In the genomic region with DNA sequence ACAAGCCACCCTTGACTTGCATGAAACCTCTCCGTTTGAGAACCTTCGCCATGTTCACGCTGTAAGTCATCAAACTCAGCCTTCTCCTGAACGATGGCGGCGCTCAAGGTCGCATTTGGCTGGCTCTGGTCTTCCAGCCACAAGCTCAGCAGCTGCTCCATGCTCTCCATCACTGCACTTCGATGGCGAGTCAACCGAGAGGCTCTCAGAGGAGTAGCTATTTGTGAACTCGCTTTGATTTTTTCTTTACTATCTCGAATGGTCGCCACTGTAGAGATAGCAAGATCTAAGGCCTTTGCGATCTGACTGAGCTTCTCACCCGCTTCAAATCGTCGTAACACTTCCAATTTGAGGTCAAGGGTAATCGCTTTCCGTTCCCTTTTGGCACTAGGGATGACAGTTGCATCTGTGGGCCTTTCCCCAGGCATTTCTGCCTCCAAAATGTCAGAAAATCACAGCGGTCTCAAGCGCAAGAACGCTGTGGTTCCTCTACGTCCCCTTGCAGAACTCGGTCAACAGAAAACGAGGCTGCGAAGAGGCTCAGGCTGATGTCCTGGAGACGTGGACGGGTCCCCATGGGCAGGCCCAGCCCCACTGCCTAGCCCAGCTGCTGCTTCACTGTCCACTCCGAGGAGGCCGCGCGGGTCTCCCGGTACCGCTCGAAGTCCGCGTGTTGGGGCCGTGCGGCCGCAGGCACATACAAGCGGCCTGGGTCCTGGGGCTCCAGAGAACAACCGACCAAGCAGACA, we compare ENCODE assay signal across 8 cellular contexts. TPM values are rescaled to one million over a fixed set of nuclear protein-coding genes. Genes with fewer than 3 reads are reported as not detected.
DNase-seq lines count a peak whose midpoint lies in the region; ATAC-seq, FAIRE-seq and TF ChIP-seq lines count a peak whose summit lies in the region.

No MANE protein-coding gene starts in this region.

- CTCF ChIA-PET in CD4-positive, alpha-beta memory T cell (lab: Charles Lee; ENCODE audit: partially characterized antibody): interaction anchor here (1.3 to 1.5 kb wide), 3 partner anchors 41 to 266 kb away, joined by 3 read pairs; no protein-coding TSS in a partner anchor

- H3K4me1 Mint-ChIP-seq in CD4-positive, alpha-beta memory T cell: peaks cover 20 to 44% (median 33%) of the 10 kb centered on the region in 4 donors

- peak overlapping the region; percentile 75 to 99 (median 98) for H3K4me3 Mint-ChIP-seq in CD4-positive, alpha-beta memory T cell

- peak overlapping the region; percentile 91 to 92 for H3K4me3 ChIP-seq in CD4-positive, alpha-beta memory T cell (ENCODE audit: low read length in 2 of 2)
- H3K4me3 ChIP-seq in adipocyte (ENCODE audit: low read length) (peak overlapping the region; percentile 92), keratinocyte (ENCODE audit: control insufficient read depth in 2 of 3, extremely low read depth in 1 of 3, insufficient read depth in 2 of 3, low read depth in 1 of 3, low read length in 3 of 3) (peak overlapping the region; percentile 54 to 91 (median 85))

- dilution Hi-C loops in keratinocyte (cut with MboI; ENCODE audit: extremely low pct_ligation_motif_present, low sequenced_read_pairs): no loop called here

- FAIRE-seq in keratinocyte (lab: Jason Lieb, UNC): no peak
- no peak for FAIRE-seq in GM12891 (lab: Jason Lieb, UNC)

- H3K36me3 ChIP-seq in CD4-positive, alpha-beta memory T cell (ENCODE audit: insufficient read depth, low read length): no peaks in the 10 kb centered on the region
- H3K36me3 ChIP-seq in adipocyte (ENCODE audit: control insufficient read depth, insufficient read depth, low read length, severe bottlenecking) (peaks cover 3% of the 10 kb centered on the region), keratinocyte (ENCODE audit: control insufficient read depth in 2 of 2, extremely low read depth in 1 of 2, insufficient read depth in 2 of 2, low read length in 2 of 2) (peaks cover 2 to 8% of the 10 kb centered on the region in 2 experiments)

- POLR2A ChIA-PET in CD4-positive, alpha-beta memory T cell (lab: Charles Lee; ENCODE audit: partially characterized antibody): interaction anchor here (0.9 to 2.8 kb wide), 6 partner anchors 11 to 271 kb away, joined by 3 to 8 read pairs (median 5); a partner anchor contains a TSS

- intact Hi-C loops in CD4-positive, alpha-beta memory T cell (cut with micrococcal nuclease): loop anchor here (1.0 kb wide), 1 partner anchor 23 kb away; a partner anchor contains a TSS

- H3K27ac ChIP-seq in CD4-positive, alpha-beta memory T cell (ENCODE audit: low read depth, low read length): peak overlapping the region; percentile 78
- H3K27ac ChIP-seq in keratinocyte (ENCODE audit: control insufficient read depth, insufficient read depth, low read length) (peak overlapping the region; percentile 82), temporal lobe (ENCODE audit: low read depth, low read length) (peak overlapping the region; percentile 73)

- no peaks in the 10 kb centered on the region for H3K9me3 ChIP-seq in CD4-positive, alpha-beta memory T cell (ENCODE audit: control insufficient read depth in 1 of 2, low read length in 2 of 2)
- H3K9me3 ChIP-seq in adipocyte (ENCODE audit: control insufficient read depth, low read length): no peaks in the 10 kb centered on the region
- H3K9me3 ChIP-seq in keratinocyte (ENCODE audit: control insufficient read depth, low read depth, low read length): peaks cover 2% of the 10 kb centered on the region

- peaks cover 40% of the 10 kb centered on the region for H3K4me1 ChIP-seq in CD4-positive, alpha-beta memory T cell (ENCODE audit: insufficient read depth, low read length)
- H3K4me1 ChIP-seq in adipocyte (ENCODE audit: control insufficient read depth, insufficient read depth, low read length) (peaks cover 28% of the 10 kb centered on the region), keratinocyte (ENCODE audit: control insufficient read depth, extremely low read depth, insufficient read depth, low read length) (peaks cover 18% of the 10 kb centered on the region)

- H3K27me3 Mint-ChIP-seq in CD4-positive, alpha-beta memory T cell: no peaks in the 10 kb centered on the region

- no peak for TF ChIP-seq POLR2A in GM12891 (IDR thresholded peaks at IDR 0.05; ENCODE audit: low read depth, low read length)

- no peak for TF ChIP-seq CTCF in keratinocyte (optimal IDR thresholded peaks at IDR 0.05 in 1 of 3, IDR thresholded peaks at IDR 0.05 in 1 of 3, conservative IDR thresholded peaks at IDR 0.05 in 1 of 3; ENCODE audit: extremely low read depth in 1 of 3, insufficient read depth in 2 of 3, low read length in 3 of 3)

- peaks cover 0 to 2% (median 0%) of the 10 kb centered on the region in 8 donors for H3K9me3 Mint-ChIP-seq in CD4-positive, alpha-beta memory T cell

- peak overlapping the region; percentile 44 to 90 (median 75) for H3K27ac Mint-ChIP-seq in CD4-positive, alpha-beta memory T cell

- no peaks in the 10 kb centered on the region for H4K20me1 ChIP-seq in keratinocyte (ENCODE audit: control insufficient read depth, extremely low read depth, insufficient read depth, low read length)

- DNase-seq in CD4-positive, alpha-beta memory T cell: no peak
- DNase-seq in adipocyte (ENCODE audit: low read depth) (no peak), keratinocyte (ENCODE audit: low read depth, low spot score) (no peak), GM12891 (ENCODE audit: insufficient read length, low spot score) (no peak), NCI-H524 (lab: John Stamatoyannopoulos, UW) (no peak)
- no peak for DNase-seq in stimulated activated CD4-positive, alpha-beta T cell treated with anti-CD3 and anti-CD28 coated beads, Interleukin-2, amount 100 ng/mL, for 48 hours

- peak overlapping the region; percentile 87 for H2AFZ ChIP-seq in keratinocyte (ENCODE audit: control insufficient read depth, low read length)

- peak overlapping the region; percentile 93 for H3K4me2 ChIP-seq in keratinocyte (ENCODE audit: control insufficient read depth, extremely low read depth, insufficient read depth, low read depth, low read length)

- peak; percentile 3 for ATAC-seq in HG03039 (IDR thresholded peaks at IDR 0.05; ENCODE audit: unreplicated experiment)

- H3K79me2 ChIP-seq in keratinocyte (ENCODE audit: control insufficient read depth, insufficient read depth, low read length): peaks cover 41% of the 10 kb centered on the region

- H3K9ac ChIP-seq in adipocyte (ENCODE audit: low read length) (peak overlapping the region; percentile 93), keratinocyte (ENCODE audit: control insufficient read depth, extremely low read depth, insufficient read depth, low read length) (peak overlapping the region; percentile 87)

- H3K9me1 ChIP-seq in keratinocyte (ENCODE audit: control insufficient read depth, extremely low read depth, insufficient read depth, low read length): no peaks in the 10 kb centered on the region

- no peaks in the 10 kb centered on the region for H3K27me3 ChIP-seq in CD4-positive, alpha-beta memory T cell (ENCODE audit: insufficient read depth, low read length)
- H3K27me3 ChIP-seq in adipocyte (replicated peaks; ENCODE audit: control insufficient read depth, insufficient read depth, low read length) (no peaks in the 10 kb centered on the region), keratinocyte (ENCODE audit: control insufficient read depth, extremely low read depth, insufficient read depth, low read length) (no peaks in the 10 kb centered on the region)

- H3K36me3 Mint-ChIP-seq in CD4-positive, alpha-beta memory T cell: peaks cover 0 to 6% of the 10 kb centered on the region in 2 donors

RNA-seq across cellular contexts. Expression of a gene that starts 23.1 kb away (rescaled TPM):
- 10 to 100 TPM; 45.5 to 46.0 TPM for total RNA-seq in CD4-positive, alpha-beta memory T cell
- polyA plus RNA-seq in CD4-positive, alpha-beta memory T cell: 10 to 100 TPM; 30.7 to 40.6 TPM
- polyA plus RNA-seq in keratinocyte: 74.2 to 115 TPM (median 86.4 TPM) in 3 replicates
- 57.3 TPM for polyA plus RNA-seq in keratinocyte (2011; ENCODE audit: low read depth)
- polyA plus RNA-seq in keratinocyte (2011; cell fraction: cytosol; rRNA removed): 58.4 and 103 TPM in 2 replicates
- 162 and 165 TPM in 2 replicates for polyA plus RNA-seq in keratinocyte (2011; cell fraction: nucleus; rRNA removed)
- 47.8 and 84.1 TPM in 2 replicates for polyA plus RNA-seq in keratinocyte (2012; ENCODE audit: low replicate concordance)
- 90.7 to 97.3 TPM (median 90.8 TPM) in 3 replicates for polyA minus RNA-seq in keratinocyte
- polyA minus RNA-seq in keratinocyte (2011; cell fraction: cytosol; rRNA and poly(A)+ RNA removed): 69.4 TPM
- 46.8 and 54.3 TPM in 2 replicates for polyA minus RNA-seq in keratinocyte (2011; cell fraction: nucleus; rRNA and poly(A)+ RNA removed)
- 49.9 TPM for total RNA-seq in temporal lobe
- 22.5 TPM for polyA plus RNA-seq in GM12891 (2012; ENCODE audit: low read depth, missing spikeins)

RNA-seq across cellular contexts. Expression of a gene that starts 47.6 kb away (rescaled TPM):
- under 1 TPM; 0.61 to 0.73 TPM for total RNA-seq in CD4-positive, alpha-beta memory T cell
- polyA plus RNA-seq in CD4-positive, alpha-beta memory T cell: 1 to 10 TPM; 1.2 to 3.7 TPM
- polyA plus RNA-seq in keratinocyte: 1.7 to 4.2 TPM (median 4.1 TPM) in 3 replicates
- 1.8 TPM for polyA plus RNA-seq in keratinocyte (2011; ENCODE audit: low read depth)
- polyA plus RNA-seq in keratinocyte (2011; cell fraction: cytosol; rRNA removed): 6.7 and 9.7 TPM in 2 replicates
- polyA plus RNA-seq in keratinocyte (2011; cell fraction: nucleus; rRNA removed): 3.6 and 4.1 TPM in 2 replicates
- polyA plus RNA-seq in keratinocyte (2012; ENCODE audit: low replicate concordance): 4.0 and 8.3 TPM in 2 replicates
- polyA minus RNA-seq in keratinocyte: 3.3 to 4.2 TPM (median 3.7 TPM) in 3 replicates
- polyA minus RNA-seq in keratinocyte (2011; cell fraction: cytosol; rRNA and poly(A)+ RNA removed): 10.0 TPM
- polyA minus RNA-seq in keratinocyte (2011; cell fraction: nucleus; rRNA and poly(A)+ RNA removed): 2.4 and 2.8 TPM in 2 replicates
- 12.8 TPM for total RNA-seq in temporal lobe
- polyA plus RNA-seq in GM12891 (2012; ENCODE audit: low read depth, missing spikeins): 5.0 TPM

RNA-seq across cellular contexts. Expression of a gene that starts 48.5 kb away (rescaled TPM):
- total RNA-seq in CD4-positive, alpha-beta memory T cell: under 1 TPM in 1 of 2 experiments, not detected in 1; 0.73 TPM
- not detected for polyA plus RNA-seq in CD4-positive, alpha-beta memory T cell
- polyA plus RNA-seq in keratinocyte: 29.2 to 54.2 TPM (median 34.0 TPM) in 3 replicates
- polyA plus RNA-seq in keratinocyte (2011; ENCODE audit: low read depth): 12.0 TPM
- 43.9 and 88.8 TPM in 2 replicates for polyA plus RNA-seq in keratinocyte (2011; cell fraction: cytosol; rRNA removed)
- 53.8 and 69.2 TPM in 2 replicates for polyA plus RNA-seq in keratinocyte (2011; cell fraction: nucleus; rRNA removed)
- 28.0 and 84.9 TPM in 2 replicates for polyA plus RNA-seq in keratinocyte (2012; ENCODE audit: low replicate concordance)
- 41.8 to 174 TPM (median 49.2 TPM) in 3 replicates for polyA minus RNA-seq in keratinocyte
- 125 TPM for polyA minus RNA-seq in keratinocyte (2011; cell fraction: cytosol; rRNA and poly(A)+ RNA removed)
- 61.3 and 72.0 TPM in 2 replicates for polyA minus RNA-seq in keratinocyte (2011; cell fraction: nucleus; rRNA and poly(A)+ RNA removed)
- total RNA-seq in temporal lobe: 1,889 TPM
- polyA plus RNA-seq in GM12891 (2012; ENCODE audit: low read depth, missing spikeins): 1.6 TPM

RNA-seq across cellular contexts. Expression of a gene that starts 53.0 kb away (rescaled TPM):
- 10 to 100 TPM; 12.6 to 13.5 TPM for total RNA-seq in CD4-positive, alpha-beta memory T cell
- polyA plus RNA-seq in CD4-positive, alpha-beta memory T cell: under 1 TPM in 1 of 2 donors, not detected in 1; 0.22 TPM
- polyA plus RNA-seq in keratinocyte: 1.1 to 1.9 TPM (median 1.1 TPM) in 3 replicates
- 0.99 TPM for polyA plus RNA-seq in keratinocyte (2011; ENCODE audit: low read depth)
- polyA plus RNA-seq in keratinocyte (2011; cell fraction: cytosol; rRNA removed): 0.23 and 0.61 TPM in 2 replicates
- 8.9 TPM in 2 replicates for polyA plus RNA-seq in keratinocyte (2011; cell fraction: nucleus; rRNA removed)
- polyA plus RNA-seq in keratinocyte (2012; ENCODE audit: low replicate concordance): 0.88 and 1.8 TPM in 2 replicates
- 1.2 to 3.1 TPM (median 2.1 TPM) in 3 replicates for polyA minus RNA-seq in keratinocyte
- 2.1 TPM for polyA minus RNA-seq in keratinocyte (2011; cell fraction: cytosol; rRNA and poly(A)+ RNA removed)
- 3.3 and 4.3 TPM in 2 replicates for polyA minus RNA-seq in keratinocyte (2011; cell fraction: nucleus; rRNA and poly(A)+ RNA removed)
- total RNA-seq in temporal lobe: 2.7 TPM
- polyA plus RNA-seq in GM12891 (2012; ENCODE audit: low read depth, missing spikeins): 0.67 TPM

Comparison
In these comparisons a context has a peak if more than half of its experiments do, and no peak if none do; other contexts are left out.
1. RNA of a gene that starts 48.5 kb away (total RNA-seq): 1,889 TPM in temporal lobe (single experiment); 0.73 TPM in CD4-positive, alpha-beta memory T cell; every median in the first group is over 1,000 times any median in the second.
2. Peak in every context shown above with its lines, with median percentiles within 50 percentile points of each other: H3K27ac ChIP-seq and H3K4me3 ChIP-seq.